18 cellular contexts compared by ENCODE assay signal in the genomic region with DNA sequence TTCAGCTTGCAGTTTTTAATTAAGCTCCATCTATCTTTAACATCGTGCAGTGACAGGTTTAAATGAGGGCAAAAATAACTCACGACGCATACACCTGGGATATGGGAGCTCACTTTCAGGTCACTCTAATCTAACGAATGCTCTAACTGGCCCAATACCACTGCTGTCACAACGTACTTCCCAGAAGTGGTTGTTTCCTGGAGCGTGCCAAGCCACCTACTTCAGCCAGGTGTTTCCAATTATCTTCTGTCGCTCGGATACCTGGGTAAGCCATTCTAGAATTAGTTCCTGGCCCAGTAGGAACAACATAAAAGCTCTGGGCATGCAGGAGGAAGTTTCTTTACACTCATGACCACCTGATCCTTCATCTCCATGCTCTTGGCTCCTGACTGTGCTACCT.
DNase-seq lines count a peak whose midpoint lies in the region; ATAC-seq and TF ChIP-seq lines count a peak whose summit lies in the region.
"Had no signal": no experiment of that assay in that cellular context is flagged by ENCODE, and none has a peak within 500 bp of the region (broad histone marks: within the 10 kb centered on the region; RNA-seq: fewer than 3 reads in every experiment).

No MANE protein-coding gene starts in this region.

- intact Hi-C loops in lower lobe of right lung (cut with DNase I): no loop called here

- H3K27me3 ChIP-seq in lower lobe of right lung (ENCODE audit: low read depth): no peaks in the 10 kb centered on the region
- H3K27me3 ChIP-seq: brain microvascular endothelial cell had no signal

- H3K4me1 ChIP-seq in lower lobe of right lung: no peaks in the 10 kb centered on the region

- H3K27ac ChIP-seq in lower lobe of right lung: peak overlapping the region; percentile 8
- H3K27ac ChIP-seq: brain microvascular endothelial cell, coronary artery had no signal

- no peaks in the 10 kb centered on the region for H3K36me3 ChIP-seq in lower lobe of right lung
- H3K36me3 ChIP-seq: brain microvascular endothelial cell had no signal

- ATAC-seq in lower lobe of right lung (peak; percentile 76 to 89), GM21360 (IDR thresholded peaks at IDR 0.05; ENCODE audit: unreplicated experiment) (no peak), GM18870 (IDR thresholded peaks at IDR 0.05; ENCODE audit: unreplicated experiment) (no peak)
- ATAC-seq in activated CD4-positive, CD25-positive, alpha-beta regulatory T cell treated with anti-CD3 and anti-CD28 coated beads, Interleukin-2, amount 50 U/mL, for 24 hours: no peak
- ATAC-seq: activated CD8-positive, alpha-beta memory T cell treated with anti-CD3 and anti-CD28 coated beads, Interleukin-2, amount 10 ng/mL, durations not matched to agents 7 days and 5 days; activated naive CD8-positive, alpha-beta T cell treated with anti-CD3 and anti-CD28 coated beads, Interleukin-2, amount 50 U/mL, for 24 hours; Right ventricle myocardium inferior had no signal

- peak; percentile 82 for DNase-seq in DMS53 treated with DMSO at 0.1 percent for 48 hours (lab: John Stamatoyannopoulos, UW; ENCODE audit: unreplicated experiment)
- peak; percentile 71 for DNase-seq in NCI-H1436 (lab: John Stamatoyannopoulos, UW)
- DNase-seq in NCI-H2196 treated with DMSO at 0.1 percent for 48 hours (lab: John Stamatoyannopoulos, UW; ENCODE audit: unreplicated experiment): peak; percentile 72
- DNase-seq in lower lobe of right lung: no peak
- DNase-seq in DMS 273 treated with DMSO at 0.1 percent for 48 hours (lab: John Stamatoyannopoulos, UW): no peak
- DNase-seq: activated CD4-positive, alpha-beta T cell treated with anti-CD3 and anti-CD28 coated beads for 4 hours; activated CD8-positive, alpha-beta memory T cell treated with anti-CD3 and anti-CD28 coated beads, Interleukin-2, amount 10 ng/mL, durations not matched to agents 7 days and 5 days; activated naive CD8-positive, alpha-beta T cell treated with anti-CD3 and anti-CD28 coated beads, Interleukin-2, amount 50 U/mL, for 24 hours; brain microvascular endothelial cell; CD4-positive, alpha-beta memory T cell; HCEC 1CT; NCI-H446 had no signal

- no peaks in the 10 kb centered on the region for H3K9me3 ChIP-seq in lower lobe of right lung

- H3K4me3 ChIP-seq in lower lobe of right lung: no peak overlapping the region
- H3K4me3 ChIP-seq: coronary artery, lung had no signal

- TF ChIP-seq CTCF in lower lobe of right lung (IDR thresholded peaks at IDR 0.05): no peak

Comparison
In these comparisons a context has a peak if more than half of its experiments do, and no peak if none do; other contexts are left out.
1. DNase-seq: peak in DMS53 treated with DMSO at 0.1 percent for 48 hours (single experiment), NCI-H1436 (single experiment) and NCI-H2196 treated with DMSO at 0.1 percent for 48 hours (single experiment); none in lower lobe of right lung (single experiment) and DMS 273 treated with DMSO at 0.1 percent for 48 hours (single experiment).
2. ATAC-seq: peak in lower lobe of right lung (2 of 2); none in activated CD4-positive, CD25-positive, alpha-beta regulatory T cell treated with anti-CD3 and anti-CD28 coated beads, Interleukin-2, amount 50 U/mL, for 24 hours (0 of 2), GM21360 (single experiment) and GM18870 (single experiment).